In genomic region chr12:107845226-107845979, GRCh38 we compare ENCODE assay signal across 19 cellular contexts.
DNase-seq lines count a peak whose midpoint lies in the region; ATAC-seq, FAIRE-seq and TF ChIP-seq lines count a peak whose summit lies in the region.
"Had no signal": no experiment of that assay in that cellular context is flagged by ENCODE, and none has a peak within 500 bp of the region (broad histone marks: within the 10 kb centered on the region; RNA-seq: fewer than 3 reads in every experiment).

No MANE protein-coding gene starts in this region.

- TF ChIP-seq EP300 in SK-N-SH (IDR thresholded peaks at IDR 0.05; ENCODE audit: borderline replicate concordance in 1 of 2, low read depth in 1 of 2, low read length in 1 of 2) (no peak), H1 (IDR thresholded peaks at IDR 0.05; ENCODE audit: borderline replicate concordance in 1 of 2, low read depth in 2 of 2, low read length in 2 of 2) (no peak), gastroesophageal sphincter (IDR thresholded peaks at IDR 0.05) (no peak)

- H3K27ac ChIP-seq in SK-N-SH (ENCODE audit: low read depth in 2 of 2, low read length in 1 of 2), result no peak overlapping the region
- H3K27ac ChIP-seq in H1 (ENCODE audit: low read depth, low read length), result no peak overlapping the region
- H3K27ac ChIP-seq in SJCRH30, result no peak overlapping the region
- H3K27ac ChIP-seq in gastroesophageal sphincter, result no peak overlapping the region
- H3K27ac ChIP-seq: 22Rv1, C4-2B, GM23248 had no signal

- TF ChIP-seq POLR2A in H1 (IDR thresholded peaks at IDR 0.05; ENCODE audit: control extremely low read depth in 1 of 2, low read depth in 2 of 2, low read length in 2 of 2) (no peak), gastroesophageal sphincter (IDR thresholded peaks at IDR 0.05) (no peak)

- no peak overlapping the region for H2BK12ac ChIP-seq in H1 (ENCODE audit: low read depth, low read length)

- H3K23me2 ChIP-seq in H1 (ENCODE audit: low read depth, low read length), result peaks cover 16% of the 10 kb centered on the region

- no peaks in the 10 kb centered on the region for H3F3A ChIP-seq in SK-N-SH (replicated peaks; ENCODE audit: insufficient read depth)

- H3K79me2 ChIP-seq in SK-N-SH (ENCODE audit: insufficient read depth) (no peaks in the 10 kb centered on the region), H1 (ENCODE audit: control insufficient read depth in 1 of 2, insufficient read depth in 2 of 2, low read length in 2 of 2) (no peaks in the 10 kb centered on the region)

- DNase-seq in SK-N-SH (peak; percentile 35), H1 (ENCODE audit: low read depth in 1 of 2, low spot score in 2 of 2) (peak in 1 of 2 experiments; percentile 60), iPS-NIHi7 (ENCODE audit: extremely low spot score) (peak; percentile 25), retina (peak; percentile 54), SJCRH30 (no peak)
- no peak for DNase-seq in activated T-cell treated with anti-CD3 and anti-CD28 coated beads, Interleukin-2, amount 50 U/mL, for 4 hours
- DNase-seq: AML-193, KBM-7, NCI-H1105 treated with DMSO at 0.1 percent for 48 hours, NCI-H1694, NCI-H2081 treated with DMSO at 0.1 percent for 48 hours, NCI-H446 treated with DMSO at 0.1 percent for 48 hours had no signal

- TF ChIP-seq RAD21 in SK-N-SH (IDR thresholded peaks at IDR 0.05; ENCODE audit: low read length) (no peak), H1 (IDR thresholded peaks at IDR 0.05 in 1 of 2, conservative IDR thresholded peaks at IDR 0.05 in 1 of 2; ENCODE audit: low read depth in 2 of 2, low read length in 2 of 2) (no peak)

- H3K4me2 ChIP-seq in SK-N-SH (no peak overlapping the region), H1 (ENCODE audit: insufficient read depth in 1 of 2, low read depth in 2 of 2, low read length in 2 of 2) (peak overlapping the region; percentile 63 to 94)

- H2AFZ ChIP-seq in SK-N-SH (ENCODE audit: low read depth) (no peak overlapping the region), H1 (ENCODE audit: low read length) (no peak overlapping the region; the same call in 1 of the 2 replicates)

- peaks cover 14% of the 10 kb centered on the region for H3K27me3 ChIP-seq in SK-N-SH (ENCODE audit: insufficient read depth)
- peaks cover 25 to 55% (median 42%) of the 10 kb centered on the region in 4 experiments for H3K27me3 ChIP-seq in H1 (replicated peaks in 1 of 4; ENCODE audit: control insufficient read depth in 3 of 4, extremely low read depth in 1 of 4, insufficient read depth in 3 of 4, low read length in 3 of 4)
- no peaks in the 10 kb centered on the region; the same call in 1 of the 2 replicates for H3K27me3 ChIP-seq in SJCRH30
- H3K27me3 ChIP-seq in gastroesophageal sphincter, result peaks cover 95% of the 10 kb centered on the region

- no peak overlapping the region for H4K91ac ChIP-seq in H1 (replicated peaks; ENCODE audit: insufficient read length, low read length)

- no peak for FAIRE-seq in H1 (lab: Jason Lieb, UNC)
- FAIRE-seq: HepG2 had no signal

- H3K14ac ChIP-seq in H1 (ENCODE audit: insufficient read length), result no peak overlapping the region

- no peaks in the 10 kb centered on the region for H3K9me3 ChIP-seq in SK-N-SH
- no peaks in the 10 kb centered on the region for H3K9me3 ChIP-seq in H1 (ENCODE audit: insufficient read depth in 2 of 2, low read depth in 1 of 2, low read length in 1 of 2)
- no peaks in the 10 kb centered on the region for H3K9me3 ChIP-seq in SJCRH30 (replicated peaks)
- no peaks in the 10 kb centered on the region for H3K9me3 ChIP-seq in gastroesophageal sphincter

- H3K9ac ChIP-seq in SK-N-SH, result no peak overlapping the region
- H3K9ac ChIP-seq in H1 (replicated peaks in 1 of 4; ENCODE audit: extremely low read depth in 1 of 4, low read depth in 3 of 4, low read length in 3 of 4), result no peak overlapping the region
- H3K9ac ChIP-seq: GM23248 had no signal

- ATAC-seq in SK-N-SH treated with all-trans-retinoic acid at 6 μM for 48 hours (no peak), gastroesophageal sphincter (no peak)
- no peak for ATAC-seq in activated T-cell treated with anti-CD3 and anti-CD28 coated beads, Interleukin-2, amount 50 U/mL, for 4 hours
- ATAC-seq: Panc1 had no signal

- H3K4me3 ChIP-seq in SK-N-SH (ENCODE audit: low read depth in 2 of 2, low read length in 1 of 2) (no peak overlapping the region), H1 (ENCODE audit: extremely low read depth in 1 of 4, insufficient read depth in 2 of 4, low read depth in 3 of 4, low read length in 4 of 4) (peak overlapping the region in 3 of 4 experiments; percentile 4 to 64 (median 19); a peak in 5 of 8 replicates), SJCRH30 (no peak overlapping the region), gastroesophageal sphincter (no peak overlapping the region)

- H3K9me2 ChIP-seq in SK-N-SH, result no peaks in the 10 kb centered on the region

- H3K18ac ChIP-seq in H1 (ENCODE audit: extremely low read depth, low read length), result no peak overlapping the region

- POLR2A ChIA-PET in SK-N-SH (lab: Yijun Ruan, JAX) (no interaction called here), H1 (lab: Charles Lee; ENCODE audit: partially characterized antibody) (interaction anchor here (0.8 kb wide), 1 partner anchor 189 kb away, joined by 3 read pairs; no protein-coding TSS in a partner anchor)

- H3K23ac ChIP-seq in H1 (ENCODE audit: insufficient read length), result no peak overlapping the region

- no peak overlapping the region for H3K56ac ChIP-seq in H1 (replicated peaks; ENCODE audit: insufficient read length, low read depth, low read length)

- H4K20me1 ChIP-seq in SK-N-SH (ENCODE audit: insufficient read depth), result no peaks in the 10 kb centered on the region
- H4K20me1 ChIP-seq in H1 (replicated peaks in 1 of 2; ENCODE audit: control insufficient read depth in 1 of 2, insufficient read depth in 2 of 2, low read length in 2 of 2), result peaks cover 0 to 1% of the 10 kb centered on the region in 2 experiments

- H3K4me1 ChIP-seq in SK-N-SH (ENCODE audit: control insufficient read depth in 1 of 2, insufficient read depth in 2 of 2, low read depth in 1 of 2, low read length in 1 of 2), result peaks cover 0 to 7% of the 10 kb centered on the region in 2 experiments; a peak in 1 of 4 replicates
- peaks cover 0 to 12% (median 6%) of the 10 kb centered on the region in 4 experiments; a peak in 5 of 7 replicates for H3K4me1 ChIP-seq in H1 (replicated peaks in 1 of 4; ENCODE audit: control insufficient read depth in 3 of 4, insufficient read depth in 4 of 4, low read length in 3 of 4)
- H3K4me1 ChIP-seq in SJCRH30, result no peaks in the 10 kb centered on the region
- peaks cover 0 to 21% (median 14%) of the 10 kb centered on the region in 3 donors for H3K4me1 ChIP-seq in gastroesophageal sphincter

- no peak overlapping the region for H2BK5ac ChIP-seq in H1 (ENCODE audit: low read depth, low read length)

- no peak overlapping the region for H2BK20ac ChIP-seq in H1 (ENCODE audit: low read length)

- no peak overlapping the region for H2AK5ac ChIP-seq in H1 (ENCODE audit: low read depth, low read length)

- no peak overlapping the region for H2BK15ac ChIP-seq in H1 (ENCODE audit: low read length)

- TF ChIP-seq CTCF in SK-N-SH (IDR thresholded peaks at IDR 0.05) (no peak), H1 (IDR thresholded peaks at IDR 0.05; ENCODE audit: control extremely low read depth in 1 of 3, insufficient read depth in 1 of 3, low read depth in 1 of 3, low read length in 3 of 3) (no peak), gastroesophageal sphincter (IDR thresholded peaks at IDR 0.05) (no peak)

- CTCF ChIA-PET in SK-N-SH (lab: Yijun Ruan, JAX) (no interaction called here), H1 (lab: Charles Lee; ENCODE audit: partially characterized antibody) (interaction anchor here (1.2 to 2.9 kb wide), 3 partner anchors 11 to 39 kb away, joined by 3 to 10 read pairs (median 3); no protein-coding TSS in a partner anchor)

- H3K79me1 ChIP-seq in H1 (ENCODE audit: low read depth, low read length), result no peaks in the 10 kb centered on the region

- no peak overlapping the region for H2BK120ac ChIP-seq in H1 (replicated peaks; ENCODE audit: low read depth, low read length)

- H3K36me3 Mint-ChIP-seq in activated T-cell treated with anti-CD3 and anti-CD28 coated beads, Interleukin-2, amount 50 U/mL, for 4 hours (ENCODE audit: insufficient read depth), result no peaks in the 10 kb centered on the region

- H4K8ac ChIP-seq in H1 (ENCODE audit: extremely low read depth, insufficient read depth, low read length), result no peak overlapping the region

- no peak overlapping the region for H3K4ac ChIP-seq in H1 (replicated peaks; ENCODE audit: insufficient read length, low read depth, low read length)

- H3K36me3 ChIP-seq in SK-N-SH (replicated peaks in 1 of 2; ENCODE audit: control insufficient read depth in 1 of 2, insufficient read depth in 2 of 2, low read length in 1 of 2) (no peaks in the 10 kb centered on the region), H1 (ENCODE audit: control insufficient read depth in 2 of 4, insufficient read depth in 4 of 4, low read length in 3 of 4) (no peaks in the 10 kb centered on the region), SJCRH30 (no peaks in the 10 kb centered on the region), gastroesophageal sphincter (no peaks in the 10 kb centered on the region)

- H3K4me3 Mint-ChIP-seq in activated T-cell treated with anti-CD3 and anti-CD28 coated beads, Interleukin-2, amount 50 U/mL, for 4 hours, result no peak overlapping the region

- 44% methylated on average over 27 of the region's 51 CpGs for WGBS in SK-N-SH (ENCODE audit: low lambda C conversion rate)
- 25% methylated on average over 46 of the region's 51 CpGs; no CpG with 5 or more reads in 1 of the 2 experiments for WGBS in H1 (ENCODE audit: extremely low coverage in 1 of 2, insufficient coverage in 1 of 2, insufficient read length in 1 of 2, insufficient replicate concordance in 2 of 2, low coverage in 1 of 2, low lambda C conversion rate in 2 of 2, missing lambda C conversion rate in 1 of 2), 2 experiments
- WGBS in gastroesophageal sphincter (ENCODE audit: low coverage in 1 of 2), 2 donors, result no CpG with 5 or more reads among the region's 51 CpGs

- peaks cover 3% of the 10 kb centered on the region for H3K4me1 Mint-ChIP-seq in activated T-cell treated with anti-CD3 and anti-CD28 coated beads, Interleukin-2, amount 50 U/mL, for 4 hours (ENCODE audit: low read depth)

- peaks cover 56% of the 10 kb centered on the region for H3K27me3 Mint-ChIP-seq in activated T-cell treated with anti-CD3 and anti-CD28 coated beads, Interleukin-2, amount 50 U/mL, for 4 hours (ENCODE audit: low read depth)

- H3K9me3 Mint-ChIP-seq in activated T-cell treated with anti-CD3 and anti-CD28 coated beads, Interleukin-2, amount 50 U/mL, for 4 hours, result no peaks in the 10 kb centered on the region

- H4K5ac ChIP-seq in H1 (ENCODE audit: insufficient read length, low read depth, low read length), result no peak overlapping the region

TF ChIP-seq in SK-N-SH, 30 proteins besides CTCF, POLR2A, EP300 and RAD21 (continues in another document):
- TF ChIP-seq RCOR1 (IDR thresholded peaks at IDR 0.05; ENCODE audit: low read length) (no peak), EZH2phosphoT487 (IDR thresholded peaks at IDR 0.05; ENCODE audit: borderline replicate concordance, low read depth) (no peak)

TF ChIP-seq in SK-N-SH treated with all-trans-retinoic acid at 6 μM for 48 hours, 23 proteins besides CTCF, POLR2A, EP300 and RAD21 (continues in another document):
- TF ChIP-seq ESRRG (CRISPR knock-in tag; IDR thresholded peaks at IDR 0.05), result no peak
- TF ChIP-seq ZNF8 (CRISPR knock-in tag; IDR thresholded peaks at IDR 0.05), result no peak

TF ChIP-seq in H1, 55 proteins besides CTCF, POLR2A, EP300 and RAD21 (continues in another document):
- no peak for TF ChIP-seq EGR1 (IDR thresholded peaks at IDR 0.05; ENCODE audit: borderline replicate concordance, low read depth, low read length)

Comparison
In these comparisons a context has a peak if more than half of its experiments do, and no peak if none do; other contexts are left out.
1. DNase-seq: peak in SK-N-SH (single experiment), iPS-NIHi7 (single experiment) and retina (single experiment); none in SJCRH30 (0 of 2) and activated T-cell treated with anti-CD3 and anti-CD28 coated beads, Interleukin-2, amount 50 U/mL, for 4 hours (single experiment).
2. H3K4me3 ChIP-seq: peak in H1 (3 of 4); none in SK-N-SH (0 of 2), SJCRH30 (single experiment) and gastroesophageal sphincter (0 of 2).